Comparison of ENCODE assay signal across 14 cellular contexts in the genomic region with DNA sequence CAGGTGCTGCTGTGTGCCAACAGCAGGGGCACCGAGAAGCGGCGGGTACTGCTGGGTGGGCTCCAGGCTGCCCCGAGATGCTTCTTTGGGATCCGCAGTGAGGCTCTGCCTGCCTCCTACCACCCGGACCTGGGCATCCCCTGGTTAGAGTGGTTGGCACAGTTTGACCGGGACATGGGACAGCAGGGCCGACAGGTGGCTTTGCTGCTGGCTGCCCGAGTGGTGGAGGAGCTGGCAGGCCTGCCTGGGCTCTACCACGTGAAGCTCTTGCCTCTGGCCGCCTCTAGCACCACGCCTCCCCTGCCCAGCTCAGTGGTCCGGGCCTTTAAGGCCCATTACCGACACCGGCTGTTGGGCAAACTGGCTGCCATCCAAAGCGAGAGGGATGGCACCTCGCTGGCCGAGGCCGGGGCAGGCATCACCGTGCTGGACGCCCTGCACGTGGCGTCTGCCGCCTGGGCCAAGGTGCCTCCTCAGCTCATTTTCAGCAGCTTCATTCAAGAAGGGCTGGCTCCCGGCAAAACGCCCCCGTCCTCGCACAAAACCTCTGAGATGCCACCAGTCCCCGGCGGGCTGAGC. TPM values are rescaled to one million over a fixed set of nuclear protein-coding genes. Genes with fewer than 3 reads are reported as not detected.
DNase-seq lines count a peak whose midpoint lies in the region; ATAC-seq and TF ChIP-seq lines count a peak whose summit lies in the region.
"Had no signal": no experiment of that assay in that cellular context is flagged by ENCODE, and none has a peak within 500 bp of the region (broad histone marks: within the 10 kb centered on the region; RNA-seq: fewer than 3 reads in every experiment).

No MANE protein-coding gene starts in this region.

- H2AK9ac ChIP-seq in IMR-90 (replicated peaks; ENCODE audit: low read depth, low read length, poor library complexity): no peak overlapping the region

- no peak overlapping the region for H4K8ac ChIP-seq in IMR-90 (ENCODE audit: low read depth in 2 of 2, low read length in 2 of 2)

- TF ChIP-seq RAD21 in IMR-90 (IDR thresholded peaks at IDR 0.05; ENCODE audit: low read length) (no peak), neural cell (conservative IDR thresholded peaks at IDR 0.05) (no peak)

- H3K9me2 ChIP-seq in neural cell (ENCODE audit: insufficient read depth, low read length): no peaks in the 10 kb centered on the region

- H2BK20ac ChIP-seq in IMR-90 (ENCODE audit: low read depth, low read length): no peak overlapping the region

- H4K20me1 ChIP-seq in IMR-90 (ENCODE audit: insufficient read depth, low read length) (peaks cover 15% of the 10 kb centered on the region), neural cell (ENCODE audit: insufficient read depth) (no peaks in the 10 kb centered on the region)

- H3F3A ChIP-seq in neural cell (ENCODE audit: insufficient read depth, low read length, poor library complexity, severe bottlenecking): peaks cover 6% of the 10 kb centered on the region

- peaks cover 34% of the 10 kb centered on the region for H3K79me2 ChIP-seq in neural cell (replicated peaks; ENCODE audit: insufficient read depth, low read length)

- H3K4me1 Mint-ChIP-seq in CD8-positive, alpha-beta T cell (ENCODE audit: low read depth): peaks cover 13% of the 10 kb centered on the region
- H3K4me1 Mint-ChIP-seq in chondrocyte (ENCODE audit: low read depth): peaks cover 17% of the 10 kb centered on the region

- no peak for ATAC-seq in CD8-positive, alpha-beta T cell
- no peak for ATAC-seq in IMR-90 (ENCODE audit: low read depth)
- ATAC-seq in HG03378 (IDR thresholded peaks at IDR 0.05; ENCODE audit: unreplicated experiment): no peak

- no peak overlapping the region for H3K4ac ChIP-seq in IMR-90 (ENCODE audit: low read depth, low read length)

- POLR2A ChIA-PET in CD8-positive, alpha-beta T cell (lab: Charles Lee): interaction anchor here (0.6 to 1.4 kb wide), 4 partner anchors 25 to 146 kb away, joined by 3 to 9 read pairs (median 4); no protein-coding TSS in a partner anchor
- POLR2A ChIA-PET in IMR-90 (lab: Charles Lee; ENCODE audit: unreplicated experiment): interaction anchor here (2.8 kb wide), 1 partner anchor 143 kb away, joined by 10 read pairs; the partner anchor contains the start of gene MALAT1

- no peaks in the 10 kb centered on the region for H3K27me3 ChIP-seq in CD8-positive, alpha-beta T cell (ENCODE audit: insufficient read depth, low read length)
- H3K27me3 ChIP-seq in IMR-90 (ENCODE audit: control insufficient read depth, insufficient read depth, low read length) (peaks cover 22% of the 10 kb centered on the region), neural cell (ENCODE audit: insufficient read depth, low read depth, low read length) (no peaks in the 10 kb centered on the region)
- H3K27me3 ChIP-seq: adrenal gland had no signal

- no peak overlapping the region for H3K18ac ChIP-seq in IMR-90 (ENCODE audit: low read depth, low read length)

- no peak overlapping the region for H4K91ac ChIP-seq in IMR-90 (ENCODE audit: insufficient read depth, low read depth, low read length)

- peaks cover 9% of the 10 kb centered on the region for H3K36me3 ChIP-seq in CD8-positive, alpha-beta T cell (ENCODE audit: insufficient read depth, low read length)
- H3K36me3 ChIP-seq in IMR-90 (ENCODE audit: control insufficient read depth, insufficient read depth, low read length): peaks cover 15% of the 10 kb centered on the region
- peaks cover 6% of the 10 kb centered on the region for H3K36me3 ChIP-seq in neural cell (ENCODE audit: insufficient read depth, low read length)

- BruUV-seq in IMR-90 (replicated peaks; lab: Mats Ljungman, UMichigan): no TSS peak

- H3K27ac ChIP-seq in CD8-positive, alpha-beta T cell (ENCODE audit: low read depth, low read length): no peak overlapping the region
- H3K27ac ChIP-seq in IMR-90 (ENCODE audit: insufficient read depth, low read length) (no peak overlapping the region), neural cell (ENCODE audit: low read length) (no peak overlapping the region)
- H3K27ac ChIP-seq: suprapubic skin had no signal

- peaks cover 6% of the 10 kb centered on the region for H3K4me1 ChIP-seq in CD8-positive, alpha-beta T cell (ENCODE audit: insufficient read depth, low read length)
- H3K4me1 ChIP-seq in IMR-90 (ENCODE audit: control insufficient read depth, insufficient read depth, low read length): peaks cover 8% of the 10 kb centered on the region

- in situ Hi-C loops in IMR-90 (cut with MboI; ENCODE audit: low sequenced_read_pairs): no loop called here

- TF ChIP-seq CTCF in CD8-positive, alpha-beta T cell (IDR thresholded peaks at IDR 0.05): no peak
- TF ChIP-seq CTCF in IMR-90 (conservative IDR thresholded peaks at IDR 0.05; ENCODE audit: low read depth, low read length) (no peak), chondrocyte (IDR thresholded peaks at IDR 0.05) (no peak), neural cell (IDR thresholded peaks at IDR 0.05; ENCODE audit: poor library complexity, severe bottlenecking) (no peak)

- H3K23ac ChIP-seq in IMR-90 (ENCODE audit: low read depth, low read length): no peak overlapping the region

- TF ChIP-seq EP300 in neural cell (conservative IDR thresholded peaks at IDR 0.05; ENCODE audit: poor library complexity, severe bottlenecking): no peak

- peaks cover 17% of the 10 kb centered on the region for H3K36me3 Mint-ChIP-seq in CD8-positive, alpha-beta T cell
- peaks cover 6% of the 10 kb centered on the region for H3K36me3 Mint-ChIP-seq in chondrocyte (ENCODE audit: low read depth)

- H3K4me3 ChIP-seq in CD8-positive, alpha-beta T cell (ENCODE audit: low read depth, low read length): no peak overlapping the region
- no peak overlapping the region for H3K4me3 ChIP-seq in IMR-90 (ENCODE audit: insufficient read depth, low read depth, low read length)
- H3K4me3 ChIP-seq in neural cell (ENCODE audit: low read length): peak overlapping the region; percentile 84

- WGBS in IMR-90 (ENCODE audit: extremely low coverage in 2 of 2, insufficient read length in 1 of 2), 2 experiments: 92% methylated on average over 18 of the region's 30 CpGs; no CpG with 5 or more reads in 1 of the 2 experiments

- H3K4me2 ChIP-seq in IMR-90 (ENCODE audit: low read depth, low read length) (no peak overlapping the region), neural cell (ENCODE audit: low read length) (no peak overlapping the region)

- peaks cover 9% of the 10 kb centered on the region; the same call in 1 of the 2 replicates for H3K9me1 ChIP-seq in IMR-90 (ENCODE audit: insufficient read depth, low read length)

- H4K5ac ChIP-seq in IMR-90 (ENCODE audit: low read depth, low read length): no peak overlapping the region

- H3K9ac ChIP-seq in IMR-90 (ENCODE audit: low read depth, low read length) (no peak overlapping the region), neural cell (ENCODE audit: low read length) (no peak overlapping the region)

- H2BK5ac ChIP-seq in IMR-90 (ENCODE audit: low read depth, low read length, poor library complexity, severe bottlenecking): no peak overlapping the region

- no peaks in the 10 kb centered on the region for H3K9me3 Mint-ChIP-seq in CD8-positive, alpha-beta T cell
- H3K9me3 Mint-ChIP-seq in chondrocyte (ENCODE audit: low read depth): no peaks in the 10 kb centered on the region
- H3K9me3 Mint-ChIP-seq: CD4-positive, alpha-beta memory T cell had no signal

- no peak overlapping the region for H2BK120ac ChIP-seq in IMR-90 (ENCODE audit: low read depth, low read length)

- H2BK15ac ChIP-seq in IMR-90 (ENCODE audit: low read depth, low read length): no peak overlapping the region

- TF ChIP-seq POLR2A in IMR-90 (IDR thresholded peaks at IDR 0.05; ENCODE audit: low read depth, low read length): no peak

- H3K27ac Mint-ChIP-seq in CD8-positive, alpha-beta T cell: no peak overlapping the region
- no peak overlapping the region for H3K27ac Mint-ChIP-seq in chondrocyte (ENCODE audit: unreplicated experiment)

- 0 out of 4 replicates have a peak, but pooled peaks cover 0 to 4% of the 10 kb centered on the region in 2 experiments for H3K79me1 ChIP-seq in IMR-90 (ENCODE audit: low read depth in 1 of 2, low read length in 2 of 2)

- no peaks in the 10 kb centered on the region for H3K9me3 ChIP-seq in CD8-positive, alpha-beta T cell (ENCODE audit: low read length)
- no peaks in the 10 kb centered on the region for H3K9me3 ChIP-seq in IMR-90 (ENCODE audit: control insufficient read depth, insufficient read depth, low read length)
- H3K9me3 ChIP-seq in neural cell (ENCODE audit: low read length): no peaks in the 10 kb centered on the region
- H3K9me3 ChIP-seq: adrenal gland, suprapubic skin had no signal

- H2AK5ac ChIP-seq in IMR-90 (ENCODE audit: low read depth, low read length): no peak overlapping the region

- no peak for DNase-seq in CD8-positive, alpha-beta T cell
- DNase-seq in IMR-90: no peak
- DNase-seq in chondrocyte (ENCODE audit: low spot score): peak; percentile 88
- DNase-seq in medulla oblongata (ENCODE audit: extremely low spot score): no peak
- DNase-seq in activated effector memory CD4-positive, alpha-beta T cell treated with anti-CD3 and anti-CD28 coated beads, Interleukin-2, amount 50 U/mL, for 16 hours: no peak
- DNase-seq: activated CD4-positive, alpha-beta T cell treated with anti-CD3 and anti-CD28 coated beads for 48 hours; CD4-positive, alpha-beta memory T cell; cortex of kidney; NCI-H446 treated with DMSO at 0.1 percent for 48 hours had no signal

- no peak overlapping the region for H3K56ac ChIP-seq in IMR-90 (ENCODE audit: extremely low read depth, insufficient read depth, low read length)

- intact Hi-C loops in CD8-positive, alpha-beta T cell (cut with DNase I, micrococcal nuclease): no loop called here
- intact Hi-C loops in IMR-90 (cut with micrococcal nuclease): no loop called here

- no peak overlapping the region for H3K14ac ChIP-seq in IMR-90 (replicated peaks; ENCODE audit: low read depth, low read length)

- H3K27me3 Mint-ChIP-seq in CD8-positive, alpha-beta T cell (ENCODE audit: low read depth): no peaks in the 10 kb centered on the region
- H3K27me3 Mint-ChIP-seq in chondrocyte (ENCODE audit: low read depth): no peaks in the 10 kb centered on the region
- H3K27me3 Mint-ChIP-seq: CD4-positive, alpha-beta memory T cell had no signal

- peak overlapping the region; percentile 81 for H2AFZ ChIP-seq in IMR-90 (replicated peaks; ENCODE audit: low read length, poor library complexity)
- no peak overlapping the region for H2AFZ ChIP-seq in neural cell (ENCODE audit: low read depth, low read length)

- H3K4me3 Mint-ChIP-seq in CD8-positive, alpha-beta T cell: peak overlapping the region; percentile 91
- peak overlapping the region; percentile 36 for H3K4me3 Mint-ChIP-seq in chondrocyte (ENCODE audit: unreplicated experiment)

- CTCF ChIA-PET in CD8-positive, alpha-beta T cell (lab: Charles Lee): interaction anchor here (0.6 to 2.7 kb wide), 9 partner anchors 9 to 413 kb away, joined by 3 to 14 read pairs (median 3); partner anchors contain the start of gene CDC42EP2
- CTCF ChIA-PET in IMR-90 (lab: Yijun Ruan, JAX): interaction anchor here (0.6 kb wide), 1 partner anchor 23 kb away, joined by 3 read pairs; the partner anchor contains the start of gene DPF2

- dilution Hi-C loops in IMR-90 (cut with HindIII; ENCODE audit: low sequenced_read_pairs, unreplicated experiment): no loop called here

RNA-seq across cellular contexts. Expression of gene TIGD3, which starts 1.9 kb away (rescaled TPM):
- total RNA-seq in CD8-positive, alpha-beta T cell: under 1 TPM; 0.35 to 0.75 TPM
- total RNA-seq in IMR-90 (2012; rRNA removed) (0.28 TPM in 1 of 2 replicates, not detected in the other), chondrocyte (0.10 to 0.18 TPM in 2 of 3 replicates, not detected in the other)
- polyA plus RNA-seq in IMR-90 (2012; rRNA removed) (0.12 TPM in 1 of 2 replicates, not detected in the other), neural cell (16.1 and 23.1 TPM in 2 replicates)
- 0.06 and 0.11 TPM in 2 replicates for polyA plus RNA-seq in IMR-90 (2012; cell fraction: cytosol; rRNA removed)
- 0.46 and 0.78 TPM in 2 replicates for polyA plus RNA-seq in IMR-90 (2012; cell fraction: nucleus; rRNA removed; ENCODE audit: low replicate concordance)
- polyA minus RNA-seq in neural cell: 16.2 and 19.5 TPM in 2 replicates

RNA-seq across cellular contexts. Expression of gene DPF2, which starts 22.8 kb away (rescaled TPM):
- 10 to 100 TPM; 71.4 to 71.5 TPM for total RNA-seq in CD8-positive, alpha-beta T cell
- total RNA-seq in IMR-90 (2012; rRNA removed): 37.2 and 42.8 TPM in 2 replicates
- polyA plus RNA-seq in IMR-90 (2012; rRNA removed): 54.3 and 62.5 TPM in 2 replicates
- 41.8 and 53.8 TPM in 2 replicates for polyA plus RNA-seq in IMR-90 (2012; cell fraction: cytosol; rRNA removed)
- polyA plus RNA-seq in IMR-90 (2012; cell fraction: nucleus; rRNA removed; ENCODE audit: low replicate concordance): 72.6 and 78.3 TPM in 2 replicates
- total RNA-seq in chondrocyte: 49.7 to 52.3 TPM (median 49.9 TPM) in 3 replicates
- 57.8 and 60.9 TPM in 2 replicates for polyA plus RNA-seq in neural cell
- 62.8 and 66.9 TPM in 2 replicates for polyA minus RNA-seq in neural cell

RNA-seq across cellular contexts. Expression of gene SLC25A45, which starts 26.0 kb away (rescaled TPM):
- 10 to 100 TPM; 27.8 to 29.6 TPM for total RNA-seq in CD8-positive, alpha-beta T cell
- total RNA-seq in IMR-90 (2012; rRNA removed) (0.56 and 0.72 TPM in 2 replicates), chondrocyte (11.7 to 14.4 TPM (median 13.1 TPM) in 3 replicates)
- polyA plus RNA-seq in IMR-90 (2012; rRNA removed) (1.2 and 1.3 TPM in 2 replicates), neural cell (0.66 TPM in 1 of 2 replicates, not detected in the other)
- polyA plus RNA-seq in IMR-90 (2012; cell fraction: cytosol; rRNA removed): 0.69 and 1.5 TPM in 2 replicates
- polyA plus RNA-seq in IMR-90 (2012; cell fraction: nucleus; rRNA removed; ENCODE audit: low replicate concordance): 5.8 and 7.2 TPM in 2 replicates
- polyA minus RNA-seq in neural cell: not detected in 2 replicates

RNA-seq across cellular contexts. Expression of gene FRMD8, which starts 30.0 kb away (rescaled TPM):
- total RNA-seq in CD8-positive, alpha-beta T cell: 10 to 100 TPM; 18.4 to 20.8 TPM
- total RNA-seq in IMR-90 (2012; rRNA removed) (10.8 and 11.3 TPM in 2 replicates), chondrocyte (43.6 to 49.6 TPM (median 45.5 TPM) in 3 replicates)
- polyA plus RNA-seq in IMR-90 (2012; rRNA removed) (19.8 and 22.5 TPM in 2 replicates), neural cell (17.2 and 22.2 TPM in 2 replicates)
- polyA plus RNA-seq in IMR-90 (2012; cell fraction: cytosol; rRNA removed): 30.0 and 36.2 TPM in 2 replicates
- polyA plus RNA-seq in IMR-90 (2012; cell fraction: nucleus; rRNA removed; ENCODE audit: low replicate concordance): 33.2 and 66.1 TPM in 2 replicates
- polyA minus RNA-seq in neural cell: 8.3 and 9.0 TPM in 2 replicates

RNA-seq across cellular contexts. Expression of gene CDC42EP2, which starts 41.8 kb away (rescaled TPM):
- under 1 TPM; 0.67 to 0.76 TPM for total RNA-seq in CD8-positive, alpha-beta T cell
- total RNA-seq in IMR-90 (2012; rRNA removed) (5.2 and 5.3 TPM in 2 replicates), chondrocyte (7.3 to 12.8 TPM (median 12.6 TPM) in 3 replicates)
- polyA plus RNA-seq in IMR-90 (2012; rRNA removed) (27.5 and 31.3 TPM in 2 replicates), neural cell (0.56 and 1.3 TPM in 2 replicates)
- polyA plus RNA-seq in IMR-90 (2012; cell fraction: cytosol; rRNA removed): 21.0 and 67.9 TPM in 2 replicates
- 50.4 and 79.5 TPM in 2 replicates for polyA plus RNA-seq in IMR-90 (2012; cell fraction: nucleus; rRNA removed; ENCODE audit: low replicate concordance)
- 4.1 and 6.1 TPM in 2 replicates for polyA minus RNA-seq in neural cell
- total RNA-seq: mononuclear cell had no signal
- polyA plus RNA-seq: CD4-positive, alpha-beta memory T cell had no signal
